In genomic region chr5:167893271-167893670, GRCh38 we compare ENCODE assay signal across 32 cellular contexts.
"Had no signal": no experiment of that assay in that cellular context is flagged by ENCODE, and none has a peak within 500 bp of the region (broad histone marks: within the 10 kb centered on the region; RNA-seq: fewer than 3 reads in every experiment).

No MANE protein-coding gene starts in this region.

- ATAC-seq: activated CD8-positive, alpha-beta T cell treated with anti-CD3 and anti-CD28 coated beads for 36 hours; activated naive CD4-positive, alpha-beta T cell treated with anti-CD3 and anti-CD28 coated beads, Interleukin-2, amount 50 U/mL, for 72 hours; activated naive CD8-positive, alpha-beta T cell treated with anti-CD3 and anti-CD28 coated beads, Interleukin-2, amount 50 U/mL, for 24 hours; activated T-cell treated with anti-CD3 and anti-CD28 coated beads, Interleukin-2, amount 50 U/mL, for 4 hours; activated T-cell treated with anti-CD3 and anti-CD28 coated beads, Interleukin-2, amount 50 U/mL, for 72 hours; activated T-helper 17 cell treated with anti-CD3 and anti-CD28 coated beads, Interleukin-2, amount 50 U/mL, for 72 hours had no signal

- H3K27me3 ChIP-seq: ascending aorta, cardiac muscle cell had no signal

- DNase-seq: activated B cell treated with CpG ODN at 0.5 μM for 24 hours; activated CD4-positive, alpha-beta memory T cell treated with anti-CD3 and anti-CD28 coated beads for 36 hours; activated CD4-positive, alpha-beta T cell treated with anti-CD3 and anti-CD28 coated beads for 4 hours; activated CD4-positive, alpha-beta T cell treated with anti-CD3 and anti-CD28 coated beads, Interleukin-2, amount 10 ng/mL, durations not matched to agents 24 days and 14 days; activated CD4-positive, alpha-beta T cell treated with anti-CD3 and anti-CD28 coated beads, Interleukin-2, amount 50 U/mL, for 1 hour; activated CD4-positive, alpha-beta T cell treated with anti-CD3 and anti-CD28 coated beads, Interleukin-2, amount 50 U/mL, for 4 hours; activated CD4-positive, CD25-positive, alpha-beta regulatory T cell treated with anti-CD3 and anti-CD28 coated beads, Interleukin-2, amount 50 U/mL, for 72 hours; activated CD8-positive, alpha-beta memory T cell treated with anti-CD3 and anti-CD28 coated beads, Interleukin-2, amount 50 U/mL, for 4 hours; activated CD8-positive, alpha-beta T cell treated with anti-CD3 and anti-CD28 coated beads for 36 hours; activated effector memory CD4-positive, alpha-beta T cell treated with anti-CD3 and anti-CD28 coated beads, Interleukin-2, amount 50 U/mL, for 16 hours; activated gamma-delta T cell treated with Interleukin-2 at 50 U/mL for 16 hours; activated naive CD4-positive, alpha-beta T cell; activated naive CD4-positive, alpha-beta T cell treated with anti-CD3 and anti-CD28 coated beads for 36 hours; activated naive CD4-positive, alpha-beta T cell treated with anti-CD3 and anti-CD28 coated beads, Interleukin-2, amount 50 U/mL, for 16 hours; activated naive CD8-positive, alpha-beta T cell treated with anti-CD3 and anti-CD28 coated beads, Interleukin-2, amount 10 ng/mL, durations not matched to agents 7 days and 5 days; activated naive CD8-positive, alpha-beta T cell treated with anti-CD3 and anti-CD28 coated beads, Interleukin-2, amount 50 U/mL, for 24 hours; activated T-cell treated with anti-CD3 and anti-CD28 coated beads for 4 hours; activated T-cell treated with anti-CD3 and anti-CD28 coated beads, Interleukin-2, amount 50 U/mL, for 1 hour; activated T-cell treated with anti-CD3 and anti-CD28 coated beads, Interleukin-2, amount 50 U/mL, for 4 hours; activated T-cell treated with anti-CD3 and anti-CD28 coated beads, Interleukin-2, amount 50 U/mL, for 72 hours; amygdala; anterior cingulate cortex; caudate nucleus; cerebellar nuclear complex; T-helper 1 cell; T-helper 2 cell; T-helper 9 cell had no signal

- H3K9me3 ChIP-seq: ascending aorta had no signal

- H3K4me1 ChIP-seq: ascending aorta had no signal

- H3K27ac ChIP-seq: ascending aorta, cardiac muscle cell, VCaP had no signal

- H3K4me3 ChIP-seq: ascending aorta, cardiac muscle cell had no signal

- H3K36me3 ChIP-seq: ascending aorta, cardiac muscle cell had no signal
